ENCODE assay signal across 30 cellular contexts in the genomic region with DNA sequence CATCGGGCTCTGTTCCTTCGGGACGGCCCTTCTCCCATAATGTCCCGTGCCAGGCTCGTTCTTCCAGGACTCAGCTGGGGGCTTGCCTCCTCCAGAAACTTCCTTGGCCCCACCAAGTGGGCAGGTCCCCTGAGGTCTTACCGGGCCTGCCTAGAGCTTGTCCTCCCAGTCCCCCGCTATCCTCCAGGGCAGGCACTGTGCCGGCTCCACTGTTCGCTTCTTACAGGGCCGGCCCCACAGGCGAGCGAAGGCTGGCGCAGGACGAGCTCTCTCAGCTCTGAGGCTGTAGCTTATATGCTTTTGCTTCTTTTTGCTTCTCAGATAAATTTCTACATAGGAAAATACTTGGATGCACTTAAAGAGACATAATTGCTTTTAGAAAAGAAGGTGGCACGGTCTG.
"Had no signal": no experiment of that assay in that cellular context is flagged by ENCODE, and none has a peak within 500 bp of the region (broad histone marks: within the 10 kb centered on the region; RNA-seq: fewer than 3 reads in every experiment).

No MANE protein-coding gene starts in this region.

- H3K4me3 ChIP-seq: ascending aorta had no signal

- H3K27ac ChIP-seq: ascending aorta, WERI-Rb-1 had no signal

- ATAC-seq: activated CD4-positive, alpha-beta T cell treated with anti-CD3 and anti-CD28 coated beads for 36 hours; activated CD4-positive, CD25-positive, alpha-beta regulatory T cell treated with anti-CD3 and anti-CD28 coated beads, Interleukin-2, amount 50 U/mL, for 24 hours; activated CD8-positive, alpha-beta memory T cell treated with anti-CD3 and anti-CD28 coated beads, Interleukin-2, amount 10 ng/mL, durations not matched to agents 7 days and 5 days; activated CD8-positive, alpha-beta T cell treated with anti-CD3 and anti-CD28 coated beads, Interleukin-2, amount 10 ng/mL, durations not matched to agents 7 days and 5 days; activated naive CD8-positive, alpha-beta T cell treated with anti-CD3 and anti-CD28 coated beads, Interleukin-2, amount 50 U/mL, for 24 hours; WTC11 had no signal

- H3K4me1 ChIP-seq: ascending aorta had no signal

- H3K36me3 ChIP-seq: WERI-Rb-1 had no signal

- DNase-seq: activated CD4-positive, alpha-beta memory T cell treated with anti-CD3 and anti-CD28 coated beads, Interleukin-2, amount 10 ng/mL, durations not matched to agents 7 days and 5 days; activated CD4-positive, alpha-beta T cell treated with anti-CD3 and anti-CD28 coated beads for 1 hour; activated CD4-positive, alpha-beta T cell treated with anti-CD3 and anti-CD28 coated beads for 36 hours; activated CD4-positive, alpha-beta T cell treated with anti-CD3 and anti-CD28 coated beads for 48 hours; activated CD4-positive, alpha-beta T cell treated with anti-CD3 and anti-CD28 coated beads, Interleukin-2, amount 10 ng/mL, durations not matched to agents 7 days and 5 days; activated CD4-positive, alpha-beta T cell treated with anti-CD3 and anti-CD28 coated beads, Interleukin-2, amount 50 U/mL, for 48 hours; activated CD4-positive, CD25-positive, alpha-beta regulatory T cell; activated CD8-positive, alpha-beta memory T cell treated with anti-CD3 and anti-CD28 coated beads for 24 hours; activated CD8-positive, alpha-beta memory T cell treated with anti-CD3 and anti-CD28 coated beads, Interleukin-2, amount 10 ng/mL, durations not matched to agents 7 days and 5 days; activated CD8-positive, alpha-beta memory T cell treated with anti-CD3 and anti-CD28 coated beads, Interleukin-2, amount 50 U/mL, for 48 hours; activated CD8-positive, alpha-beta T cell treated with anti-CD3 and anti-CD28 coated beads, Interleukin-2, amount 10 ng/mL, durations not matched to agents 7 days and 5 days; activated effector memory CD4-positive, alpha-beta T cell treated with Interleukin-2 at 50 U/mL for 16 hours; activated gamma-delta T cell; activated naive CD4-positive, alpha-beta T cell treated with anti-CD3 and anti-CD28 coated beads, Interleukin-2, amount 10 ng/mL, durations not matched to agents 7 days and 5 days; activated naive CD4-positive, alpha-beta T cell treated with Interleukin-2 at 50 U/mL for 16 hours; activated naive CD8-positive, alpha-beta T cell treated with anti-CD3 and anti-CD28 coated beads, Interleukin-2, amount 10 ng/mL, durations not matched to agents 7 days and 5 days; activated naive CD8-positive, alpha-beta T cell treated with anti-CD3 and anti-CD28 coated beads, Interleukin-2, amount 50 U/mL, for 24 hours; activated T-cell treated with anti-CD3 and anti-CD28 coated beads, Interleukin-2, amount 50 U/mL, for 24 hours; activated T-cell treated with anti-CD3 and anti-CD28 coated beads, Interleukin-2, amount 50 U/mL, for 48 hours; amygdala; anterior cingulate cortex; central memory CD4-positive, alpha-beta T cell; T-helper 1 cell; T-helper 2 cell; T-helper 9 cell; WERI-Rb-1 had no signal

- FAIRE-seq: TTC549 had no signal

- H3K27me3 ChIP-seq: ascending aorta had no signal

- H3K9me3 ChIP-seq: ascending aorta had no signal
